8 cellular contexts compared by ENCODE assay signal in genomic region chr1:210328032-210328745, GRCh38. TPM values are rescaled to one million over a fixed set of nuclear protein-coding genes. Genes with fewer than 3 reads are reported as not detected.
DNase-seq lines count a peak whose midpoint lies in the region; ATAC-seq, FAIRE-seq and TF ChIP-seq lines count a peak whose summit lies in the region.

No MANE protein-coding gene starts in this region.

- H3K36me3 ChIP-seq in GM12878 (ENCODE audit: control insufficient read depth in 2 of 2, insufficient read depth in 2 of 2, low read length in 1 of 2), result no peaks in the 10 kb centered on the region
- H3K36me3 ChIP-seq in left lung, result no peaks in the 10 kb centered on the region
- no peaks in the 10 kb centered on the region for H3K36me3 ChIP-seq in thoracic aorta

- H3K27me3 ChIP-seq in AG04450 (ENCODE audit: control insufficient read depth, insufficient read depth, low read length), result peaks cover 2% of the 10 kb centered on the region
- no peaks in the 10 kb centered on the region for H3K27me3 ChIP-seq in GM12878 (replicated peaks in 1 of 2; ENCODE audit: control insufficient read depth in 2 of 2, insufficient read depth in 2 of 2, low read length in 1 of 2)
- no peaks in the 10 kb centered on the region for H3K27me3 ChIP-seq in left lung
- H3K27me3 ChIP-seq in thoracic aorta (replicated peaks; ENCODE audit: insufficient read depth), result no peaks in the 10 kb centered on the region

- H3K27ac ChIP-seq in AG04450 (ENCODE audit: low read depth, low read length), result peak overlapping the region; percentile 31
- H3K27ac ChIP-seq in GM12878 (ENCODE audit: control insufficient read depth, insufficient read depth), result peak overlapping the region; percentile 73
- H3K27ac ChIP-seq in left lung, result peak overlapping the region; percentile 92 to 95
- peak overlapping the region; percentile 75 to 82 for H3K27ac ChIP-seq in thoracic aorta

- no peaks in the 10 kb centered on the region for H4K20me1 ChIP-seq in GM12878 (ENCODE audit: control insufficient read depth, insufficient read depth)

- no peak for FAIRE-seq in GM12878 (lab: Jason Lieb, UNC)

- RAD21 ChIA-PET in GM12878 (lab: Charles Lee; ENCODE audit: unreplicated experiment), result interaction anchor here (2.4 to 7.8 kb wide), 3 partner anchors 15 to 72 kb away, joined by 5 to 82 read pairs (median 69); no protein-coding TSS in a partner anchor

- TF ChIP-seq CTCF in AG04450 (IDR thresholded peaks at IDR 0.05; ENCODE audit: low read depth, low read length) (no peak), GM12878 (IDR thresholded peaks at IDR 0.05 in 2 of 3, conservative IDR thresholded peaks at IDR 0.05 in 1 of 3; ENCODE audit: control insufficient read depth in 2 of 3, extremely low read depth in 1 of 3, insufficient read depth in 1 of 3, low read depth in 3 of 3, low read length in 3 of 3) (no peak), left lung (IDR thresholded peaks at IDR 0.05) (no peak), thoracic aorta (IDR thresholded peaks at IDR 0.05) (no peak)

- SMC1A ChIA-PET in GM12878 (lab: Charles Lee; ENCODE audit: uncharacterized antibody, unreplicated experiment), result interaction anchor here (1.2 to 11.8 kb wide), 5 partner anchors 13 to 66 kb away, joined by 3 to 199 read pairs (median 4); no protein-coding TSS in a partner anchor

- peak overlapping the region; percentile 88 for H2AFZ ChIP-seq in GM12878 (ENCODE audit: control insufficient read depth, low read depth, low read length)

- H3K4me3 ChIP-seq in AG04450 (ENCODE audit: low read depth, low read length) (peak overlapping the region; percentile 73), GM12878 (peak overlapping the region; percentile 77), left lung (peak overlapping the region; percentile 72 to 73), thoracic aorta (peak overlapping the region; percentile 79)

- WGBS in GM12878 (ENCODE audit: insufficient coverage, insufficient replicate concordance, low lambda C conversion rate, missing lambda C conversion rate), result 41% methylated on average over 19 of the region's 19 CpGs

- in situ Hi-C loops in GM12878 (cut with MboI), result no loop called here

- peak overlapping the region; percentile 82 for H3K9ac ChIP-seq in GM12878 (ENCODE audit: control insufficient read depth, insufficient read depth, low read length)

- no peaks in the 10 kb centered on the region for H3K79me2 ChIP-seq in GM12878 (ENCODE audit: control insufficient read depth, insufficient read depth, low read length)

- no peak for TF ChIP-seq EP300 in GM12878 (IDR thresholded peaks at IDR 0.05; ENCODE audit: borderline replicate concordance in 1 of 2, control insufficient read depth in 1 of 2, low read depth in 2 of 2, low read length in 2 of 2)

- no peak for DNase-seq in AG04450 (ENCODE audit: low read depth, low spot score)
- no peak for DNase-seq in GM12878 (ENCODE audit: low read depth, low spot score)
- DNase-seq in left lung, result no peak
- DNase-seq in thoracic aorta (ENCODE audit: low spot score), result no peak
- DNase-seq in germinal center (ENCODE audit: low spot score), result no peak
- DNase-seq in midbrain (lab: John Stamatoyannopoulos, UW), result no peak
- no peak for DNase-seq in AG08396 (ENCODE audit: low spot score)

- no TSS peak for BruUV-seq in GM12878 (replicated peaks; lab: Mats Ljungman, UMichigan)

- no peak for TF ChIP-seq RAD21 in GM12878 (IDR thresholded peaks at IDR 0.05; ENCODE audit: insufficient read depth, low read depth, low read length)

- peaks cover 25% of the 10 kb centered on the region for H3K4me1 ChIP-seq in GM12878 (ENCODE audit: control insufficient read depth, insufficient read depth, low read length)
- H3K4me1 ChIP-seq in left lung, result peaks cover 4 to 17% of the 10 kb centered on the region in 2 donors
- H3K4me1 ChIP-seq in thoracic aorta (ENCODE audit: control insufficient read depth in 1 of 2, low read depth in 2 of 2), result peaks cover 0 to 18% of the 10 kb centered on the region in 2 donors

- H3K4me2 ChIP-seq in GM12878 (ENCODE audit: control insufficient read depth, insufficient read depth), result peak overlapping the region; percentile 94

- ATAC-seq in HG03135 (IDR thresholded peaks at IDR 0.05; ENCODE audit: unreplicated experiment), result peak; percentile 0
- ATAC-seq in GM12878, result peak; percentile 0; the same call in 2 of the 3 replicates
- ATAC-seq in left lung, result no peak
- ATAC-seq in thoracic aorta (ENCODE audit: insufficient number of reproducible peaks, low FRiP score, low read depth), result no peak

- no peak for TF ChIP-seq POLR2A in GM12878 (IDR thresholded peaks at IDR 0.05; ENCODE audit: low read depth, low read length)

- CTCF ChIA-PET in AG04450 (lab: Charles Lee), result interaction anchor here (1.2 to 1.7 kb wide), 2 partner anchors 17 to 339 kb away, joined by 4 to 8 read pairs; no protein-coding TSS in a partner anchor
- CTCF ChIA-PET in GM12878 (lab: Yijun Ruan, JAX), result interaction anchor here (1.1 to 7.0 kb wide), 5 partner anchors 14 to 806 kb away, joined by 3 to 28 read pairs (median 9); no protein-coding TSS in a partner anchor

- intact Hi-C loops in GM12878 (cut with micrococcal nuclease; ENCODE audit: unreplicated experiment) (loop anchor here (2.0 kb wide), 1 partner anchor 73 kb away; no protein-coding TSS in a partner anchor), left lung (cut with DNase I) (no loop called here)

- POLR2A ChIA-PET in AG04450 (lab: Yijun Ruan, JAX) (no interaction called here), GM12878 (lab: Charles Lee) (interaction anchor here (1.0 to 3.1 kb wide), 4 partner anchors 11 to 68 kb away, joined by 3 to 17 read pairs (median 8); no protein-coding TSS in a partner anchor)

- no peaks in the 10 kb centered on the region; the same call in 1 of the 2 replicates for H3K9me3 ChIP-seq in AG04450 (ENCODE audit: control insufficient read depth, insufficient read depth, low read length)
- no peaks in the 10 kb centered on the region; the same call in 2 of the 3 replicates for H3K9me3 ChIP-seq in GM12878 (replicated peaks; ENCODE audit: control insufficient read depth, insufficient read depth, low read length)
- H3K9me3 ChIP-seq in left lung, result no peaks in the 10 kb centered on the region
- no peaks in the 10 kb centered on the region for H3K9me3 ChIP-seq in thoracic aorta

TF ChIP-seq in GM12878, 131 proteins besides CTCF, POLR2A, EP300 and RAD21 (continues in another document):
- TF ChIP-seq RBBP5 (conservative IDR thresholded peaks at IDR 0.05), result no peak
- TF ChIP-seq ATF2 (IDR thresholded peaks at IDR 0.05; ENCODE audit: low read length), result no peak
- TF ChIP-seq CEBPB (IDR thresholded peaks at IDR 0.05; ENCODE audit: borderline replicate concordance in 1 of 2, low read depth in 2 of 2, low read length in 2 of 2), result no peak
- no peak for TF ChIP-seq FOS (IDR thresholded peaks at IDR 0.05; ENCODE audit: borderline replicate concordance, extremely low read depth, insufficient read length)
- no peak for TF ChIP-seq GABPA (IDR thresholded peaks at IDR 0.05; ENCODE audit: low read depth)

RNA-seq across cellular contexts. Expression of gene HHAT, which starts 0.5 kb away (rescaled TPM):
- polyA plus RNA-seq in AG04450 (2011; rRNA removed) (4.8 and 5.1 TPM in 2 replicates), GM12878 (2011; rRNA removed) (37.6 and 43.1 TPM in 2 replicates), GM12878 (2014; fragmentation: Illumina TruSeq; extraction: Trizol) (2.2 and 3.2 TPM in 2 replicates), GM12878 (2014; fragmentation: Nextera tagmentation; extraction: Ambion mirVana) (1 to 10 TPM; 1.2 to 1.5 TPM), GM12878 (2014; rRNA removed) (2.1 and 2.6 TPM in 2 replicates), GM12878 (2016; fragmentation: Nextera tagmentation; extraction: Ambion mirVana) (1 to 10 TPM; 3.0 to 3.9 TPM)
- polyA minus RNA-seq in AG04450 (2011; rRNA and poly(A)+ RNA removed), result 10.3 and 13.7 TPM in 2 replicates
- 165 and 172 TPM in 2 replicates for total RNA-seq in GM12878 (2013; cell fraction: nucleolus; rRNA removed)
- total RNA-seq in GM12878 (2014; rRNA removed) (3.0 and 4.0 TPM in 2 replicates), GM12878 (2014; rRNA removed; fragmentation: Illumina TruSeq; extraction: Trizol) (2.5 and 2.6 TPM in 2 replicates), GM12878 (2021) (2.4 and 2.6 TPM in 2 replicates), left lung (1 to 10 TPM; 3.4 to 8.6 TPM), thoracic aorta (1 to 10 TPM; 4.5 to 4.6 TPM)
- 1.5 TPM for polyA plus RNA-seq in GM12878 (2011; ENCODE audit: low read depth)
- polyA plus RNA-seq in GM12878 (2011; cell fraction: cytosol; rRNA removed), result 74.3 and 78.1 TPM in 2 replicates
- 78.1 and 83.1 TPM in 2 replicates for polyA plus RNA-seq in GM12878 (2011; cell fraction: nucleus; rRNA removed)
- 1.7 and 2.7 TPM in 2 replicates for polyA plus RNA-seq in GM12878 (2012)
- polyA minus RNA-seq in GM12878 (2011; rRNA and poly(A)+ RNA removed), result 139 and 172 TPM in 2 replicates
- 20.3 and 21.6 TPM in 2 replicates for polyA minus RNA-seq in GM12878 (2011; cell fraction: cytosol; rRNA and poly(A)+ RNA removed)
- polyA minus RNA-seq in GM12878 (2011; cell fraction: nucleus; rRNA and poly(A)+ RNA removed), result 255 and 349 TPM in 2 replicates

Comparison
In these comparisons a context has a peak if more than half of its experiments do, and no peak if none do; other contexts are left out.
1. H3K27ac ChIP-seq: peak in every context shown above with its lines; median percentile 94 in left lung; 78 in thoracic aorta; 73 in GM12878; 31 in AG04450.
2. ATAC-seq: peak in HG03135 (single experiment) and GM12878 (single experiment); none in left lung (single experiment) and thoracic aorta (single experiment).
3. Peak in every context shown above with its lines, with median percentiles within 50 percentile points of each other: H3K4me3 ChIP-seq.